ENCODE assay signal across 33 cellular contexts in the genomic region with DNA sequence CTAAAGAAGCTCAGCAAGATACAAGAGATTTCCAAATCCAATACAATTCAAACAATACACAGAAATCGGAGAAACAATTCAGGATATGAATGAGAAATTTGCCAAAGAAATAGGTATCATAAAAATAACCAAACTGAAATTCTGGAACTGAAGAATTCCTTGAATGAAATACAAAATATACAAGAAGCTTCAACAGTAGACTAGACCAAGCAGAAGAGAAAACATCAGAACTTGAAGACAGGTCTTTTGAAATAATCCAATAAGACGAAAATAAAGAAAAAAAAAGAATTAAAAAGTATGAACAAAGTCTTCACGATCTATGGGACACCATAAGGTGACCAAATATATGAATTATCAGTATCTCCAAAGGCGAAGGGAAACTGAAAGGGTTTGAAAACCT. TPM values are rescaled to one million over a fixed set of nuclear protein-coding genes. Genes with fewer than 3 reads are reported as not detected.
"Had no signal": no experiment of that assay in that cellular context is flagged by ENCODE, and none has a peak within 500 bp of the region (broad histone marks: within the 10 kb centered on the region; RNA-seq: fewer than 3 reads in every experiment).

No MANE protein-coding gene starts in this region.

- H3K27ac ChIP-seq: ascending aorta, breast epithelium, cardiac muscle cell, colonic mucosa, epithelial cell of prostate, esophagus squamous epithelium, gastroesophageal sphincter, WERI-Rb-1 had no signal

- DNase-seq: activated B cell treated with CpG ODN at 0.5 μM for 24 hours; activated CD4-positive, alpha-beta T cell treated with anti-CD3 and anti-CD28 coated beads for 48 hours; activated CD4-positive, alpha-beta T cell treated with anti-CD3 and anti-CD28 coated beads, Interleukin-2, amount 50 U/mL, for 1 hour; activated CD4-positive, alpha-beta T cell treated with anti-CD3 and anti-CD28 coated beads, Interleukin-2, amount 50 U/mL, for 48 hours; activated CD8-positive, alpha-beta memory T cell treated with anti-CD3 and anti-CD28 coated beads for 24 hours; activated CD8-positive, alpha-beta T cell treated with anti-CD3 and anti-CD28 coated beads for 36 hours; activated effector memory CD4-positive, alpha-beta T cell treated with Interleukin-2 at 50 U/mL for 16 hours; activated gamma-delta T cell treated with Interleukin-2 at 50 U/mL for 16 hours; activated naive CD4-positive, alpha-beta T cell treated with Interleukin-2 at 50 U/mL for 16 hours; activated naive CD8-positive, alpha-beta T cell treated with anti-CD3 and anti-CD28 coated beads, Interleukin-2, amount 10 ng/mL, durations not matched to agents 7 days and 5 days; activated T-cell treated with anti-CD3 and anti-CD28 coated beads, Interleukin-2, amount 50 U/mL, for 4 hours; central memory CD4-positive, alpha-beta T cell; cerebellar nuclear complex; colonic mucosa; effector CD8-positive, alpha-beta T cell; esophagus squamous epithelium; foreskin melanocyte; heart right ventricle; T-helper 17 cell; T1000; WERI-Rb-1 had no signal

- FAIRE-seq: endometrium, endothelial cell of umbilical vein had no signal

- H3K4me3 Mint-ChIP-seq: activated B cell treated with CpG ODN at 0.5 μM for 24 hours; activated CD8-positive, alpha-beta T cell treated with anti-CD3 and anti-CD28 coated beads for 36 hours; activated naive CD8-positive, alpha-beta T cell treated with anti-CD3 and anti-CD28 coated beads, Interleukin-2, amount 10 ng/mL, durations not matched to agents 7 days and 5 days; activated T-cell treated with anti-CD3 and anti-CD28 coated beads, Interleukin-2, amount 50 U/mL, for 4 hours; activated T-helper 17 cell treated with anti-CD3 and anti-CD28 coated beads, Interleukin-2, amount 50 U/mL, for 72 hours; brain; T-helper 17 cell; T-helper 2 cell treated with Interferon-gamma antibody and Interleukin-4, amounts not matched to agents 5 μg/mL and 100 μg/mL, for 36 hours had no signal

- H3K27me3 Mint-ChIP-seq: activated B cell treated with CpG ODN at 0.5 μM for 24 hours; activated naive CD8-positive, alpha-beta T cell treated with anti-CD3 and anti-CD28 coated beads, Interleukin-2, amount 10 ng/mL, durations not matched to agents 7 days and 5 days; activated T-helper 17 cell treated with anti-CD3 and anti-CD28 coated beads, Interleukin-2, amount 50 U/mL, for 72 hours; brain; T-helper 17 cell had no signal

- H3K9me3 ChIP-seq: breast epithelium, colonic mucosa, esophagus squamous epithelium, gastroesophageal sphincter had no signal

- H3K27ac Mint-ChIP-seq: activated B cell treated with CpG ODN at 0.5 μM for 24 hours; activated CD8-positive, alpha-beta T cell treated with anti-CD3 and anti-CD28 coated beads for 36 hours; activated naive CD4-positive, alpha-beta T cell treated with anti-CD3 and anti-CD28 coated beads, Interleukin-2, amount 50 U/mL, for 72 hours; activated naive CD8-positive, alpha-beta T cell treated with anti-CD3 and anti-CD28 coated beads, Interleukin-2, amount 10 ng/mL, durations not matched to agents 7 days and 5 days; activated T-helper 17 cell treated with anti-CD3 and anti-CD28 coated beads, Interleukin-2, amount 50 U/mL, for 72 hours; brain; T-helper 2 cell treated with Interferon-gamma antibody and Interleukin-4, amounts not matched to agents 5 μg/mL and 100 μg/mL, for 36 hours had no signal

- H3K4me1 ChIP-seq: colonic mucosa had no signal

- H3K36me3 ChIP-seq: ascending aorta, breast epithelium, cardiac muscle cell, colonic mucosa, esophagus squamous epithelium, gastroesophageal sphincter, heart right ventricle, WERI-Rb-1 had no signal

- ATAC-seq: activated CD4-positive, CD25-positive, alpha-beta regulatory T cell treated with anti-CD3 and anti-CD28 coated beads, Interleukin-2, amount 50 U/mL, for 24 hours; activated CD8-positive, alpha-beta T cell treated with anti-CD3 and anti-CD28 coated beads for 36 hours; activated naive CD4-positive, alpha-beta T cell treated with anti-CD3 and anti-CD28 coated beads, Interleukin-2, amount 50 U/mL, for 72 hours; activated T-cell treated with anti-CD3 and anti-CD28 coated beads, Interleukin-2, amount 50 U/mL, for 4 hours; activated T-helper 17 cell treated with anti-CD3 and anti-CD28 coated beads, Interleukin-2, amount 50 U/mL, for 72 hours; gastroesophageal sphincter; heart right ventricle; T-helper 17 cell had no signal

- H3K9me3 Mint-ChIP-seq: activated T-helper 17 cell treated with anti-CD3 and anti-CD28 coated beads, Interleukin-2, amount 50 U/mL, for 72 hours had no signal

- H3K4me3 ChIP-seq: ascending aorta, breast epithelium, cardiac muscle cell, colonic mucosa, esophagus squamous epithelium, gastroesophageal sphincter, heart right ventricle had no signal

- H3K27me3 ChIP-seq: ascending aorta, breast epithelium, cardiac muscle cell, colonic mucosa, esophagus squamous epithelium, gastroesophageal sphincter, heart right ventricle had no signal

RNA-seq across cellular contexts. Expression of a gene that starts 2.8 kb away (rescaled TPM):
- total RNA-seq: cardiac muscle cell had no signal
